In the genomic region with DNA sequence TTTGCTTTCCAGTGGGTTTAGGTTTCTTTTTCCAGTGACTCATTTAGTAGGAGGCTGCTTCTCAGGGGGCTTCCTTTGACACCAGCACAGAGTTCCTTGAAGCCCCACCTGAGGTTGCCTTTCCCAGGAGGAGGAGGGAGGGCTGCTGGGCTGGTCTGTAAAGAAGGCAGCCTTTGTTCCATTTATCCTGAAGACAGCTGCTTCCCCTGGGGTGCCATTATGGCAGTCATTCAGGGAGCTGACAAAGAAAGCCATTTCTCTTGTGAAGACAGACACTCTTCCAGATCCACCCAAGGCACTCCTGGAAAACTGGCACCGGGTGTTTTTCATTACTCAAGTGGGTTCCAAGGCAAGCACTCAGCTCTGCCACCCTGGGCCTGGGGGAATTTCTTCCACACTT, we compare ENCODE assay signal across 17 cellular contexts.
"Had no signal": no experiment of that assay in that cellular context is flagged by ENCODE, and none has a peak within 500 bp of the region (broad histone marks: within the 10 kb centered on the region; RNA-seq: fewer than 3 reads in every experiment).

No MANE protein-coding gene starts in this region.

- H3K27me3 ChIP-seq: heart left ventricle, pancreas had no signal

- H3K36me3 ChIP-seq: heart left ventricle, pancreas, thoracic aorta had no signal

- H3K27ac ChIP-seq: heart left ventricle, pancreas, thoracic aorta had no signal

- DNase-seq: cerebellar nuclear complex; erythroblast; foreskin melanocyte; heart left ventricle; hippocampal formation; kidney glomerular epithelial cell; mammary epithelial cell; naive thymus-derived CD8-positive, alpha-beta T cell; occipital lobe; pancreas; right cardiac atrium; stimulated activated CD4-positive, alpha-beta T cell treated with anti-CD3 and anti-CD28 coated beads, Interleukin-4, amount 100 ng/mL, for 1 hour; stimulated activated CD8-positive, alpha-beta memory T cell treated with anti-CD3 and anti-CD28 coated beads, Interleukin-4, amount 100 ng/mL, for 48 hours; stimulated activated naive CD8-positive, alpha-beta T cell treated with anti-CD3 and anti-CD28 coated beads, Interleukin-15, amount 100 ng/mL, for 72 hours; substantia nigra; trophoblast cell had no signal

- H3K9me3 ChIP-seq: pancreas, thoracic aorta had no signal

- H3K4me3 ChIP-seq: heart left ventricle, pancreas, thoracic aorta had no signal
